Comparison of ENCODE assay signal across 1 cellular context in the genomic region with DNA sequence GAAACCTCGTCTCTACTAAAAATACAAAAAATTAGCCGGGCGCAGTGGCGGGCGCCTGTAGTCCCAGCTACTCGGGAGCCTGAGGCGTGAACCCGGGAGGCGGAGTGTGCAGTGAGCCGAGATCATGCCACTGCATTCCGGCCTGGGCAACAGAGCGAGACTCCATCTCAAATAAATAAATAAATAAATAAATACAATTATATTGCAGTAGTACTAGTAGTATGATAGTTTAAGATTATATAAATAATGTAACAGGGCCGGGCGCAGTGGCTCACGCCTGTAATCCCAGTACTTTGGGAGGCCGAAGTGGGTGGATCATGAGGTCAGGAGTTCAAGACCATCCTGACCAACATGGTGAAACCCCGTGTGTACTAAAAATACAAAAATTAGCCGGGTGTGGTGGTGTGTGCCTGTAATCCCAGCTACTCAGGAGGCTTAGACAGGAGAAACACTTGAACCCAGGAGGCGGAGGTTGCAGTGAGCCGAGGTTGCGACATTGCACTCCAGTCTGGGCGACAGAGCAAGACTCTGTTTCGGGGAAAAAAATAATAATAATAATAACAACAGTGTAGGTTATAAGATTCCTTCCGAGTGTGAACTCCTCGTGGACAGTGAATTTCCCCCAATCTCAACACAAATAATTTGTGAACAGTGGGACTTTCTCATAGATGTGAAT.
TF ChIP-seq lines count a peak whose summit lies in the region.

No MANE protein-coding gene starts in this region.

TF ChIP-seq in HepG2, 621 proteins besides CTCF, POLR2A, EP300 and RAD21:
- TF ChIP-seq CEBPG (CRISPR knock-in tag; IDR thresholded peaks at IDR 0.05) (0 out of 2 replicates have a peak, but pooled peaks have one; percentile 29), CEBPB (IDR thresholded peaks at IDR 0.05; ENCODE audit: borderline replicate concordance, low read depth, low read length) (peak; percentile 35; the same call in 1 of the 2 replicates)
TF ChIP-seq in HepG2: peak in this region for 2; not testable (repeated sequence) for 619.
